ENCODE assay signal across 1 cellular context in genomic region chr10:45437587-45438456, GRCh38.
TF ChIP-seq lines count a peak whose summit lies in the region.

No MANE protein-coding gene starts in this region.

TF ChIP-seq in K562, 482 proteins besides CTCF, POLR2A, EP300 and RAD21 (continued from another document and continues in another):
- TF ChIP-seq, protein P1, sequence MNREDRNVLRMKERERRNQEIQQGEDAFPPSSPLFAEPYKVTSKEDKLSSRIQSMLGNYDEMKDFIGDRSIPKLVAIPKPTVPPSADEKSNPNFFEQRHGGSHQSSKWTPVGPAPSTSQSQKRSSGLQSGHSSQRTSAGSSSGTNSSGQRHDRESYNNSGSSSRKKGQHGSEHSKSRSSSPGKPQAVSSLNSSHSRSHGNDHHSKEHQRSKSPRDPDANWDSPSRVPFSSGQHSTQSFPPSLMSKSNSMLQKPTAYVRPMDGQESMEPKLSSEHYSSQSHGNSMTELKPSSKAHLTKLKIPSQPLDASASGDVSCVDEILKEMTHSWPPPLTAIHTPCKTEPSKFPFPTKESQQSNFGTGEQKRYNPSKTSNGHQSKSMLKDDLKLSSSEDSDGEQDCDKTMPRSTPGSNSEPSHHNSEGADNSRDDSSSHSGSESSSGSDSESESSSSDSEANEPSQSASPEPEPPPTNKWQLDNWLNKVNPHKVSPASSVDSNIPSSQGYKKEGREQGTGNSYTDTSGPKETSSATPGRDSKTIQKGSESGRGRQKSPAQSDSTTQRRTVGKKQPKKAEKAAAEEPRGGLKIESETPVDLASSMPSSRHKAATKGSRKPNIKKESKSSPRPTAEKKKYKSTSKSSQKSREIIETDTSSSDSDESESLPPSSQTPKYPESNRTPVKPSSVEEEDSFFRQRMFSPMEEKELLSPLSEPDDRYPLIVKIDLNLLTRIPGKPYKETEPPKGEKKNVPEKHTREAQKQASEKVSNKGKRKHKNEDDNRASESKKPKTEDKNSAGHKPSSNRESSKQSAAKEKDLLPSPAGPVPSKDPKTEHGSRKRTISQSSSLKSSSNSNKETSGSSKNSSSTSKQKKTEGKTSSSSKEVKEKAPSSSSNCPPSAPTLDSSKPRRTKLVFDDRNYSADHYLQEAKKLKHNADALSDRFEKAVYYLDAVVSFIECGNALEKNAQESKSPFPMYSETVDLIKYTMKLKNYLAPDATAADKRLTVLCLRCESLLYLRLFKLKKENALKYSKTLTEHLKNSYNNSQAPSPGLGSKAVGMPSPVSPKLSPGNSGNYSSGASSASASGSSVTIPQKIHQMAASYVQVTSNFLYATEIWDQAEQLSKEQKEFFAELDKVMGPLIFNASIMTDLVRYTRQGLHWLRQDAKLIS (CRISPR knock-in tag; IDR thresholded peaks at IDR 0.05), result peak; percentile 50; the same call in 1 of the 2 replicates
- TF ChIP-seq ERF (CRISPR knock-in tag; IDR thresholded peaks at IDR 0.05) (0 out of 2 replicates have a peak, but pooled peaks have one; percentile 68), KDM5B (IDR thresholded peaks at IDR 0.05; ENCODE audit: insufficient replicate concordance, low read depth, low read length) (peak; percentile 38), JUND (IDR thresholded peaks at IDR 0.05; ENCODE audit: borderline replicate concordance, low read depth, low read length) (no peak), JUND (tag; IDR thresholded peaks at IDR 0.05; ENCODE audit: borderline replicate concordance, low read depth, low read length) (no peak; the same call in 2 of the 3 replicates), FOSL1 (tag; conservative IDR thresholded peaks at IDR 0.05) (peak; percentile 62), ZNF274 (IDR thresholded peaks at IDR 0.05; ENCODE audit: borderline replicate concordance, low read depth, low read length) (no peak), E2F6 (IDR thresholded peaks at IDR 0.05; ENCODE audit: borderline replicate concordance in 1 of 2, extremely low read depth in 1 of 2, insufficient read depth in 1 of 2, insufficient read length in 1 of 2, low read depth in 1 of 2, low read length in 1 of 2, poor library complexity in 1 of 2, severe bottlenecking in 1 of 2) (no peak), ZNF764 (CRISPR knock-in tag; IDR thresholded peaks at IDR 0.05; ENCODE audit: low read depth) (peak; percentile 33; the same call in 1 of the 2 replicates), ZKSCAN1 (IDR thresholded peaks at IDR 0.05; ENCODE audit: low read depth, low read length) (peak; percentile 40; the same call in 1 of the 2 replicates), ZNF699 (CRISPR knock-in tag; IDR thresholded peaks at IDR 0.05; ENCODE audit: insufficient replicate concordance) (no peak), DIDO1 (tag; IDR thresholded peaks at IDR 0.05; ENCODE audit: low read depth) (no peak), ZKSCAN8 (CRISPR knock-in tag; IDR thresholded peaks at IDR 0.05) (no peak), ZNF780A (CRISPR knock-in tag; IDR thresholded peaks at IDR 0.05) (no peak), SMARCA4 (IDR thresholded peaks at IDR 0.05) (peak; percentile 70), OTX1 (CRISPR knock-in tag; IDR thresholded peaks at IDR 0.05) (0 out of 2 replicates have a peak, but pooled peaks have one; percentile 11), SRSF3 (IDR thresholded peaks at IDR 0.05; ENCODE audit: insufficient read depth, low read length) (no peak), ZNF239 (CRISPR knock-in tag; IDR thresholded peaks at IDR 0.05) (peak; percentile 42; the same call in 1 of the 2 replicates), BCOR (IDR thresholded peaks at IDR 0.05) (peak; percentile 98), TAL1 (IDR thresholded peaks at IDR 0.05) (peak; percentile 13; the same call in 1 of the 2 replicates), ZNF584 (CRISPR knock-in tag; IDR thresholded peaks at IDR 0.05; ENCODE audit: low read depth) (0 out of 2 replicates have a peak, but pooled peaks have one; percentile 25), ZC3H4 (CRISPR knock-in tag; IDR thresholded peaks at IDR 0.05; ENCODE audit: borderline replicate concordance) (no peak), ESRRB (CRISPR knock-in tag; IDR thresholded peaks at IDR 0.05; ENCODE audit: borderline replicate concordance) (no peak), HDAC2 (IDR thresholded peaks at IDR 0.05) (peak; percentile 77; the same call in 1 of the 2 replicates), DPF2 (IDR thresholded peaks at IDR 0.05) (peak; percentile 62), PRPF4 (IDR thresholded peaks at IDR 0.05; ENCODE audit: insufficient read depth, low read depth, low read length, poor library complexity, severe bottlenecking) (no peak), SMARCA5 (IDR thresholded peaks at IDR 0.05) (peak; percentile 93; the same call in 1 of the 2 replicates), HCFC1 (IDR thresholded peaks at IDR 0.05; ENCODE audit: low read depth, low read length) (no peak), ATF1 (CRISPR knock-in tag; IDR thresholded peaks at IDR 0.05) (no peak), ATF1 (tag; IDR thresholded peaks at IDR 0.05) (0 out of 2 replicates have a peak, but pooled peaks have one; percentile 18), REST (CRISPR knock-in tag; IDR thresholded peaks at IDR 0.05; ENCODE audit: low read depth) (0 out of 2 replicates have a peak, but pooled peaks have one; percentile 51), BMI1 (IDR thresholded peaks at IDR 0.05; ENCODE audit: low read length) (no peak)
- TF ChIP-seq, protein P2, sequence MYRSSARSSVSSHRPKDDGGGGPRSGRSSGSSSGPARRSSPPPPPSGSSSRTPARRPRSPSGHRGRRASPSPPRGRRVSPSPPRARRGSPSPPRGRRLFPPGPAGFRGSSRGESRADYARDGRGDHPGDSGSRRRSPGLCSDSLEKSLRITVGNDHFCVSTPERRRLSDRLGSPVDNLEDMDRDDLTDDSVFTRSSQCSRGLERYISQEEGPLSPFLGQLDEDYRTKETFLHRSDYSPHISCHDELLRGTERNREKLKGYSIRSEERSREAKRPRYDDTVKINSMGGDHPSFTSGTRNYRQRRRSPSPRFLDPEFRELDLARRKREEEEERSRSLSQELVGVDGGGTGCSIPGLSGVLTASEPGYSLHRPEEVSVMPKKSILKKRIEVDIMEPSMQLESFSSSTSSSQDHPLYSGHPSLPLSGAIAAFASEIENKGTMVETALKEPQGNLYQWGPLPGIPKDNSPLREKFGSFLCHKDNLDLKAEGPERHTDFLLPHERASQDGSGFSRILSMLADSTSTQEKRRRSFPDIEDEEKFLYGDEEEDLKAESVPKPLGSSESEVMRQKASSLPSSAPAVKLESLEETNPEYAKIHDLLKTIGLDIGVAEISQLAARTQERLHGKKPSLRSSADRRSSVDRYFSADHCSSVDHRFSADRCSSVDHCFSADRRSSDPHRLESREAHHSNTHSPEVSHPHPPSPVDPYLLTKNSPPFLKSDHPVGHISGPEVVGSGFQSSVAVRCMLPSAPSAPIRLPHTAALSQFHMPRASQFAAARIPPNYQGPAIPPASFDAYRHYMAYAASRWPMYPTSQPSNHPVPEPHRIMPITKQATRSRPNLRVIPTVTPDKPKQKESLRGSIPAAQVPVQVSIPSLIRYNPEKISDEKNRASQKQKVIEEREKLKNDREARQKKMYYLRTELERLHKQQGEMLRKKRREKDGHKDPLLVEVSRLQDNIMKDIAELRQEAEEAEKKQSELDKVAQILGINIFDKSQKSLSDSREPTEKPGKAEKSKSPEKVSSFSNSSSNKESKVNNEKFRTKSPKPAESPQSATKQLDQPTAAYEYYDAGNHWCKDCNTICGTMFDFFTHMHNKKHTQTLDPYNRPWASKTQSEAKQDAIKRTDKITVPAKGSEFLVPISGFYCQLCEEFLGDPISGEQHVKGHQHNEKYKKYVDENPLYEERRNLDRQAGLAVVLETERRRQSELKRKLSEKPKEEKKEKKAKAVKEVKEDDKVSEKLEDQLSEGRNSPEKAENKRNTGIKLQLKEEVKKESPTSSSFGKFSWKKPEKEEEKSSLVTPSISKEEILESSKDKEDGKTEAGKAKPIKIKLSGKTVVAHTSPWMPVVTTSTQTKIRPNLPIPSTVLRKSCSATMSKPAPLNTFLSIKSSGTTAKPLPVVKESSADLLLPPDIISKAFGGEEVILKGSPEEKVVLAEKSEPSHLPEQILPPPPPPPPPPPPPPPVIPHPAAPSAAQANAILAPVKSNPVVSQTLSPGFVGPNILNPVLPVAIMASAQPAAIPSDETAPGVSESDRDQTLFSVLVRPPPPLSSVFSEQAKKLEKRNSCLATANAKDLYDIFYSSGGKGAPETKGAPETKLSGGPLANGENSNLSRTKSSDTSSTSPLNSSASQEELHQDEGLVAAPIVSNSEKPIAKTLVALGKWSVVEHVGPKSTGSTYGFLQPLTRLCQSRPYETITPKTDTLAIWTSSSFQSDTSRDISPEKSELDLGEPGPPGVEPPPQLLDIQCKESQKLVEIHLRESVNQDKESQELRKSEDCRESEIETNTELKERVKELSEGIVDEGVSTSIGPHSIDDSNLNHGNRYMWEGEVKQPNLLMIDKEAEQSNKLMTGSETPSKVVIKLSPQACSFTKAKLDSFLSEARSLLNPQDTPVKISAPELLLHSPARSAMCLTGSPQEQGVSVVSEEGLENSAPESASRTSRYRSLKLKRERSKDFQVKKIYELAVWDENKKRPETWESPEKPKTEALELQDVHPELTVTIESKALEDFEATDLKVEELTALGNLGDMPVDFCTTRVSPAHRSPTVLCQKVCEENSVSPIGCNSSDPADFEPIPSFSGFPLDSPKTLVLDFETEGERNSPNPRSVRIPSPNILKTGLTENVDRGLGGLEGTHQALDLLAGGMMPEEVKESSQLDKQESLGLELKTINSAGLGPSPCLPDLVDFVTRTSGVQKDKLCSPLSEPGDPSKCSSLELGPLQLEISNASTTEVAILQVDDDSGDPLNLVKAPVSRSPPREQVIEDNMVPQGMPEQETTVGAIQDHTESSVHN (IDR thresholded peaks at IDR 0.05; ENCODE audit: borderline replicate concordance in 1 of 2, low read depth in 1 of 2), result peak; percentile 21 to 84; a peak in 2 of 4 replicates
- TF ChIP-seq, protein P3, sequence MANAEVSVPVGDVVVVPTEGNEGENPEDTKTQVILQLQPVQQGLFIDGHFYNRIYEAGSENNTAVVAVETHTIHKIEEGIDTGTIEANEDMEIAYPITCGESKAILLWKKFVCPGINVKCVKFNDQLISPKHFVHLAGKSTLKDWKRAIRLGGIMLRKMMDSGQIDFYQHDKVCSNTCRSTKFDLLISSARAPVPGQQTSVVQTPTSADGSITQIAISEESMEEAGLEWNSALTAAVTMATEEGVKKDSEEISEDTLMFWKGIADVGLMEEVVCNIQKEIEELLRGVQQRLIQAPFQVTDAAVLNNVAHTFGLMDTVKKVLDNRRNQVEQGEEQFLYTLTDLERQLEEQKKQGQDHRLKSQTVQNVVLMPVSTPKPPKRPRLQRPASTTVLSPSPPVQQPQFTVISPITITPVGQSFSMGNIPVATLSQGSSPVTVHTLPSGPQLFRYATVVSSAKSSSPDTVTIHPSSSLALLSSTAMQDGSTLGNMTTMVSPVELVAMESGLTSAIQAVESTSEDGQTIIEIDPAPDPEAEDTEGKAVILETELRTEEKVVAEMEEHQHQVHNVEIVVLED (CRISPR knock-in tag; IDR thresholded peaks at IDR 0.05), result 0 out of 2 replicates have a peak, but pooled peaks have one; percentile 37
- TF ChIP-seq, protein P4, sequence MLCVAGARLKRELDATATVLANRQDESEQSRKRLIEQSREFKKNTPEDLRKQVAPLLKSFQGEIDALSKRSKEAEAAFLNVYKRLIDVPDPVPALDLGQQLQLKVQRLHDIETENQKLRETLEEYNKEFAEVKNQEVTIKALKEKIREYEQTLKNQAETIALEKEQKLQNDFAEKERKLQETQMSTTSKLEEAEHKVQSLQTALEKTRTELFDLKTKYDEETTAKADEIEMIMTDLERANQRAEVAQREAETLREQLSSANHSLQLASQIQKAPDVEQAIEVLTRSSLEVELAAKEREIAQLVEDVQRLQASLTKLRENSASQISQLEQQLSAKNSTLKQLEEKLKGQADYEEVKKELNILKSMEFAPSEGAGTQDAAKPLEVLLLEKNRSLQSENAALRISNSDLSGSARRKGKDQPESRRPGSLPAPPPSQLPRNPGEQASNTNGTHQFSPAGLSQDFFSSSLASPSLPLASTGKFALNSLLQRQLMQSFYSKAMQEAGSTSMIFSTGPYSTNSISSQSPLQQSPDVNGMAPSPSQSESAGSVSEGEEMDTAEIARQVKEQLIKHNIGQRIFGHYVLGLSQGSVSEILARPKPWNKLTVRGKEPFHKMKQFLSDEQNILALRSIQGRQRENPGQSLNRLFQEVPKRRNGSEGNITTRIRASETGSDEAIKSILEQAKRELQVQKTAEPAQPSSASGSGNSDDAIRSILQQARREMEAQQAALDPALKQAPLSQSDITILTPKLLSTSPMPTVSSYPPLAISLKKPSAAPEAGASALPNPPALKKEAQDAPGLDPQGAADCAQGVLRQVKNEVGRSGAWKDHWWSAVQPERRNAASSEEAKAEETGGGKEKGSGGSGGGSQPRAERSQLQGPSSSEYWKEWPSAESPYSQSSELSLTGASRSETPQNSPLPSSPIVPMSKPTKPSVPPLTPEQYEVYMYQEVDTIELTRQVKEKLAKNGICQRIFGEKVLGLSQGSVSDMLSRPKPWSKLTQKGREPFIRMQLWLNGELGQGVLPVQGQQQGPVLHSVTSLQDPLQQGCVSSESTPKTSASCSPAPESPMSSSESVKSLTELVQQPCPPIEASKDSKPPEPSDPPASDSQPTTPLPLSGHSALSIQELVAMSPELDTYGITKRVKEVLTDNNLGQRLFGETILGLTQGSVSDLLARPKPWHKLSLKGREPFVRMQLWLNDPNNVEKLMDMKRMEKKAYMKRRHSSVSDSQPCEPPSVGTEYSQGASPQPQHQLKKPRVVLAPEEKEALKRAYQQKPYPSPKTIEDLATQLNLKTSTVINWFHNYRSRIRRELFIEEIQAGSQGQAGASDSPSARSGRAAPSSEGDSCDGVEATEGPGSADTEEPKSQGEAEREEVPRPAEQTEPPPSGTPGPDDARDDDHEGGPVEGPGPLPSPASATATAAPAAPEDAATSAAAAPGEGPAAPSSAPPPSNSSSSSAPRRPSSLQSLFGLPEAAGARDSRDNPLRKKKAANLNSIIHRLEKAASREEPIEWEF (CRISPR knock-in tag; IDR thresholded peaks at IDR 0.05), result no peak
